20 cellular contexts compared by ENCODE assay signal in the genomic region with DNA sequence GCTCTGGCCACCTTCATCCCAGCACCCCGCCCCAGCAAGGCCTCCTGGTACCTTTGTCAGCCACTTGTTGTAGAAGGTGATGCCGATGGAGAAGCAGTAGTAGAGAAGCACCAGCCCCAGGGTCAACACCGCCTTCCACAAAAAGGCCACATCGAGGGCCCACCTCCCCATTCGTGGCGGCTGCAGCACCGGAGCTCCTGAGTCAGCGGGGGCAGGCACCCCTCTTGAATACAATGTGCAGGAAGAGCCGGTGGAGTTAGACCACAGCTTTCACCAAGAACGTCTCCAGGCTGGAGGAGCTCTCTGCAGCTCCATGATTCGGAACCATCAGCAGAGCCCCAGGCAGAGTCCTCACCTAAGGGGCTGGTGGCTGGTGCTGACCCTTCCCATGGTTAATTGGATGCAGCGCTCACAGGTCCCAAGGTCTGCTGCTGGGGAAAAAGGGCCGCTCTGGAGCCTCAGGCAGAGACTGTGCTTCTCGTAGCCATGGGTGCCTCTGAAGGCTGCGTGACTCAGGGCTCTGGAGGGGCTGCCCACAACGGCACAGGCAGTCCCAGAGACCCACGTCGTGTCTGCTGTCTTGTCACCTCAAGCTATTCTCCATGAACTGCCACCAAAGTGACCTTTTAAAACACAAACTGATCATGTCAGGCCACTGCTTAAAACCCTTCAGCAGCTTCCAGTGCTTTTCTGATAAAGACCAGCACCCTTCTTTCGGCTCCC. TPM values are rescaled to one million over a fixed set of nuclear protein-coding genes. Genes with fewer than 3 reads are reported as not detected.
DNase-seq lines count a peak whose midpoint lies in the region; ATAC-seq and TF ChIP-seq lines count a peak whose summit lies in the region.
"Had no signal": no experiment of that assay in that cellular context is flagged by ENCODE, and none has a peak within 500 bp of the region (broad histone marks: within the 10 kb centered on the region; RNA-seq: fewer than 3 reads in every experiment).

No MANE protein-coding gene starts in this region.

- intact Hi-C loops in MCF 10A (cut with micrococcal nuclease), result no loop called here
- intact Hi-C loops in breast epithelium (cut with DNase I; ENCODE audit: low total_unique reads), result no loop called here
- intact Hi-C loops in left ventricle myocardium inferior (cut with micrococcal nuclease), result no loop called here

- ATAC-seq in RWPE2 (ENCODE audit: low read depth) (no peak), GM18868 (IDR thresholded peaks at IDR 0.05; ENCODE audit: unreplicated experiment) (no peak)
- ATAC-seq in stimulated activated memory B cell treated with anti-CD40 and anti-IgM and Interleukin-4, amounts not matched to agents 10 μg/mL and 1 μg/mL and 100 μg/mL, for 72 hours, result peak; percentile 72
- ATAC-seq: GM23338, left lung had no signal

- H3K4me1 ChIP-seq in breast epithelium, result peaks cover 8 to 22% of the 10 kb centered on the region in 2 donors
- H3K4me1 ChIP-seq in RWPE2 (ENCODE audit: insufficient read depth, poor library complexity, severe bottlenecking), result peaks cover 5% of the 10 kb centered on the region
- peaks cover 82% of the 10 kb centered on the region for H3K4me1 ChIP-seq in left ventricle myocardium inferior

- no peak overlapping the region for H3K4me3 ChIP-seq in breast epithelium
- no peak overlapping the region for H3K4me3 ChIP-seq in RWPE2 (ENCODE audit: severe bottlenecking)
- H3K4me3 ChIP-seq in left ventricle myocardium inferior, result peak overlapping the region; percentile 30
- H3K4me3 ChIP-seq: GM23338, left lung had no signal

- no peak for DNase-seq in MCF 10A (ENCODE audit: unreplicated experiment)
- no peak for DNase-seq in breast epithelium (ENCODE audit: low spot score in 2 of 2)
- peak; percentile 76 for DNase-seq in RWPE2 (ENCODE audit: low spot score)
- DNase-seq in left ventricle myocardium inferior, result no peak
- DNase-seq in mesothelial cell of epicardium (ENCODE audit: low spot score in 2 of 2, unreplicated experiment in 2 of 2), result no peak
- no peak for DNase-seq in kidney glomerular epithelial cell (lab: John Stamatoyannopoulos, UW)
- DNase-seq: activated CD4-positive, CD25-positive, alpha-beta regulatory T cell; activated CD8-positive, alpha-beta memory T cell treated with anti-CD3 and anti-CD28 coated beads, Interleukin-2, amount 50 U/mL, for 4 hours; central memory CD4-positive, alpha-beta T cell; NCI-H1105; NCI-H2227 treated with DMSO at 0.1 percent for 48 hours; stimulated activated CD4-positive, alpha-beta T cell treated with anti-CD3 and anti-CD28 coated beads, Interleukin-15, amount 100 ng/mL, for 24 hours had no signal

- no peaks in the 10 kb centered on the region for H3K27me3 Mint-ChIP-seq in MCF 10A (ENCODE audit: insufficient read depth, unreplicated experiment)
- no peaks in the 10 kb centered on the region for H3K27me3 Mint-ChIP-seq in stimulated activated memory B cell treated with anti-CD40 and anti-IgM and Interleukin-4, amounts not matched to agents 10 μg/mL and 1 μg/mL and 100 μg/mL, for 72 hours
- H3K27me3 Mint-ChIP-seq in mesothelial cell of epicardium (ENCODE audit: low read depth), result no peaks in the 10 kb centered on the region

- TF ChIP-seq CTCF in MCF 10A (IDR thresholded peaks at IDR 0.05; ENCODE audit: unreplicated experiment) (no peak), breast epithelium (IDR thresholded peaks at IDR 0.05) (no peak), RWPE2 (IDR thresholded peaks at IDR 0.05; ENCODE audit: poor library complexity, severe bottlenecking) (no peak), left ventricle myocardium inferior (IDR thresholded peaks at IDR 0.05; ENCODE audit: borderline replicate concordance) (no peak), mesothelial cell of epicardium (IDR thresholded peaks at IDR 0.05; ENCODE audit: unreplicated experiment) (no peak)

- no peak overlapping the region for H3K4me3 Mint-ChIP-seq in MCF 10A (ENCODE audit: unreplicated experiment)
- peak overlapping the region; percentile 69 for H3K4me3 Mint-ChIP-seq in stimulated activated memory B cell treated with anti-CD40 and anti-IgM and Interleukin-4, amounts not matched to agents 10 μg/mL and 1 μg/mL and 100 μg/mL, for 72 hours
- no peak overlapping the region for H3K4me3 Mint-ChIP-seq in mesothelial cell of epicardium
- H3K4me3 Mint-ChIP-seq: GM23338 had no signal

- no peaks in the 10 kb centered on the region for H3K36me3 ChIP-seq in breast epithelium
- peaks cover 46% of the 10 kb centered on the region for H3K36me3 ChIP-seq in RWPE2 (ENCODE audit: low read depth)
- H3K36me3 ChIP-seq in left ventricle myocardium inferior, result peaks cover 4% of the 10 kb centered on the region

- no TSS peak for BruUV-seq in MCF 10A (replicated peaks; lab: Mats Ljungman, UMichigan)

- H3K27me3 ChIP-seq in breast epithelium (no peaks in the 10 kb centered on the region), RWPE2 (ENCODE audit: insufficient read depth, poor library complexity, severe bottlenecking) (no peaks in the 10 kb centered on the region), left ventricle myocardium inferior (ENCODE audit: low read depth) (no peaks in the 10 kb centered on the region)
- H3K27me3 ChIP-seq: left lung had no signal

- H3K9me3 ChIP-seq in breast epithelium, result no peaks in the 10 kb centered on the region
- H3K9me3 ChIP-seq in RWPE2 (ENCODE audit: severe bottlenecking), result no peaks in the 10 kb centered on the region
- H3K9me3 ChIP-seq in left ventricle myocardium inferior (replicated peaks), result no peaks in the 10 kb centered on the region
- H3K9me3 ChIP-seq: left lung had no signal

- H3K27ac ChIP-seq in breast epithelium (peak overlapping the region in 1 of 2 donors; percentile 68), RWPE2 (ENCODE audit: poor library complexity, severe bottlenecking) (no peak overlapping the region), left ventricle myocardium inferior (replicated peaks) (peak overlapping the region; percentile 76)
- H3K27ac ChIP-seq: KMS-11 had no signal

- POLR2A ChIA-PET in MCF 10A (lab: Yijun Ruan, JAX), result interaction anchor here (1.3 to 1.7 kb wide), 2 partner anchors 10 to 25 kb away, joined by 5 to 6 read pairs; no protein-coding TSS in a partner anchor

- CTCF ChIA-PET in MCF 10A (lab: Yijun Ruan, JAX), result interaction anchor here (0.6 to 6.9 kb wide), 8 partner anchors 9 to 226 kb away, joined by 3 to 43 read pairs (median 4); no protein-coding TSS in a partner anchor

- H3K27ac Mint-ChIP-seq in MCF 10A (ENCODE audit: low read depth, unreplicated experiment), result peak overlapping the region; percentile 33
- peak overlapping the region; percentile 79 for H3K27ac Mint-ChIP-seq in stimulated activated memory B cell treated with anti-CD40 and anti-IgM and Interleukin-4, amounts not matched to agents 10 μg/mL and 1 μg/mL and 100 μg/mL, for 72 hours
- H3K27ac Mint-ChIP-seq in mesothelial cell of epicardium, result no peak overlapping the region
- H3K27ac Mint-ChIP-seq: GM23338 had no signal

- no peak for TF ChIP-seq POLR2A in breast epithelium (IDR thresholded peaks at IDR 0.05)

- H3K36me3 Mint-ChIP-seq in MCF 10A (ENCODE audit: insufficient read depth, unreplicated experiment) (peaks cover 25% of the 10 kb centered on the region), mesothelial cell of epicardium (peaks cover 3% of the 10 kb centered on the region)
- peaks cover 53% of the 10 kb centered on the region for H3K36me3 Mint-ChIP-seq in stimulated activated memory B cell treated with anti-CD40 and anti-IgM and Interleukin-4, amounts not matched to agents 10 μg/mL and 1 μg/mL and 100 μg/mL, for 72 hours

- H3K9me3 Mint-ChIP-seq in MCF 10A (ENCODE audit: unreplicated experiment), result no peaks in the 10 kb centered on the region
- no peaks in the 10 kb centered on the region for H3K9me3 Mint-ChIP-seq in stimulated activated memory B cell treated with anti-CD40 and anti-IgM and Interleukin-4, amounts not matched to agents 10 μg/mL and 1 μg/mL and 100 μg/mL, for 72 hours
- no peaks in the 10 kb centered on the region for H3K9me3 Mint-ChIP-seq in mesothelial cell of epicardium
- H3K9me3 Mint-ChIP-seq: GM23338 had no signal

- peaks cover 32% of the 10 kb centered on the region for H3K4me1 Mint-ChIP-seq in MCF 10A (ENCODE audit: insufficient read depth, unreplicated experiment)
- H3K4me1 Mint-ChIP-seq in stimulated activated memory B cell treated with anti-CD40 and anti-IgM and Interleukin-4, amounts not matched to agents 10 μg/mL and 1 μg/mL and 100 μg/mL, for 72 hours, result peaks cover 72% of the 10 kb centered on the region
- H3K4me1 Mint-ChIP-seq in mesothelial cell of epicardium, result peaks cover 6% of the 10 kb centered on the region

RNA-seq across cellular contexts. Expression of a gene that starts 47.9 kb away (rescaled TPM):
- 21.1 and 31.7 TPM in 2 replicates for total RNA-seq in MCF 10A (2022)
- 10 to 100 TPM; 41.0 to 63.3 (median 50.8) TPM for total RNA-seq in breast epithelium
- 28.5 TPM for total RNA-seq in left ventricle myocardium inferior
- total RNA-seq in mesothelial cell of epicardium, result 53.2 to 56.5 TPM (median 54.2 TPM) in 3 replicates

RNA-seq across cellular contexts. Expression of a gene that starts 50.2 kb away (rescaled TPM):
- not detected in 2 replicates for total RNA-seq in MCF 10A (2022)
- under 1 TPM; 0.15 to 0.66 (median 0.16) TPM for total RNA-seq in breast epithelium
- total RNA-seq in left ventricle myocardium inferior, result 2.3 TPM
- total RNA-seq in mesothelial cell of epicardium, result 0.14 to 0.18 TPM in 2 of 3 replicates, not detected in the other
- total RNA-seq: myocyte; pulmonary artery endothelial cell; T-helper 2 cell treated with Interferon-gamma antibody and Interleukin-4, amounts not matched to agents 100 ng/mL and 5 ng/mL, for 36 hours had no signal
